Comparison of ENCODE assay signal across 16 cellular contexts in the genomic region with DNA sequence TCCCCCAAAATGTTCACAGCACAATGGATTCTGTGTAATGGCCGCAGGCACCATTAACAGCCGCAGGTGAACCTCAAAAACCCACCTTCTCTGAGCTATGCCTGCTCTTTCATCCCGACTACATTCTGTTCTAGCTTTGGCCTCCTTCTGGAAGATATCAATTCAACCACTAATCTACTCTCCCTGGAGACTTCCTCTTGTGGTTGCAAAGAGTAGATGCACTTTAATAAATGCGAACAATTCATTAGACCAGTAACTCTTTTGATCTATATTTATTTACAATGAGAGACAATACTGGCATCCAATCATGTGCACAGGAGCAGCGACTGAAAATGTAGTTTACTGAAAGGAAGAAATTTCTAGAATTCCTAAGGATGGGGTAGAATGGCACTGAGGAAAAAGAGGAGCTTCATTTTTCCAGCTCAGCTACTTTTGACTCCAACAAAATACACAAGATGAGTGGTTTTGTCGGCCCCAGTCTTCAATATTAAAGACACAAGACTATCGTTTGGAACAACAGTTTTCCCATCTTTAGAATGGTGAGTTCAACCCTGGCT. TPM values are rescaled to one million over a fixed set of nuclear protein-coding genes. Genes with fewer than 3 reads are reported as not detected.
DNase-seq lines count a peak whose midpoint lies in the region; ATAC-seq, FAIRE-seq and TF ChIP-seq lines count a peak whose summit lies in the region.
"Had no signal": no experiment of that assay in that cellular context is flagged by ENCODE, and none has a peak within 500 bp of the region (broad histone marks: within the 10 kb centered on the region; RNA-seq: fewer than 3 reads in every experiment).

No MANE protein-coding gene starts in this region.

- H3K9me2 ChIP-seq in GM23338 (ENCODE audit: insufficient read depth): peaks cover 7% of the 10 kb centered on the region; the same call in 1 of the 2 replicates

- no peak for TF ChIP-seq RAD21 in H1 (IDR thresholded peaks at IDR 0.05 in 1 of 2, conservative IDR thresholded peaks at IDR 0.05 in 1 of 2; ENCODE audit: low read depth in 2 of 2, low read length in 2 of 2)

- no peak overlapping the region for H4K91ac ChIP-seq in H1 (replicated peaks; ENCODE audit: insufficient read length, low read length)

- no peak overlapping the region for H2AK5ac ChIP-seq in H1 (ENCODE audit: low read depth, low read length)

- H3K79me1 ChIP-seq in H1 (ENCODE audit: low read depth, low read length): no peaks in the 10 kb centered on the region

- DNase-seq in ACHN (peak; percentile 15), GM23338 (ENCODE audit: low spot score) (peak; percentile 58), H1 (ENCODE audit: low read depth in 1 of 2, low spot score in 2 of 2) (no peak), neural progenitor cell (ENCODE audit: low spot score) (peak; percentile 12), germinal center (ENCODE audit: low spot score) (no peak)
- no peak for DNase-seq in activated T-cell treated with anti-CD3 and anti-CD28 coated beads, Interleukin-2, amount 50 U/mL, for 72 hours
- DNase-seq: BE2C; CD4-positive, alpha-beta memory T cell; H7; MG63; NCI-H1105 treated with DMSO at 0.1 percent for 48 hours; NCI-H1694 treated with DMSO at 0.1 percent for 48 hours; NCI-H510A had no signal

- in situ Hi-C loops in ACHN (cut with HindIII; ENCODE audit: low pct_ligation_motif_present, low pct_unique_long_range_greater_than_20kb, low sequenced_read_pairs): no loop called here

- no peak overlapping the region for H3K9ac ChIP-seq in H1 (replicated peaks in 1 of 4; ENCODE audit: extremely low read depth in 1 of 4, low read depth in 3 of 4, low read length in 3 of 4)
- H3K9ac ChIP-seq in neural progenitor cell: no peak overlapping the region

- POLR2A ChIA-PET in H1 (lab: Charles Lee; ENCODE audit: partially characterized antibody): interaction anchor here (1.0 to 1.3 kb wide), 3 partner anchors 9 to 35 kb away, joined by 3 to 5 read pairs (median 3); no protein-coding TSS in a partner anchor

- no peak overlapping the region for H3K27ac Mint-ChIP-seq in GM23338
- no peak overlapping the region for H3K27ac Mint-ChIP-seq in neural progenitor cell
- H3K27ac Mint-ChIP-seq in activated T-cell treated with anti-CD3 and anti-CD28 coated beads, Interleukin-2, amount 50 U/mL, for 72 hours: no peak overlapping the region
- H3K27ac Mint-ChIP-seq: CD4-positive, alpha-beta memory T cell had no signal

- H3K18ac ChIP-seq in H1 (ENCODE audit: extremely low read depth, low read length): no peak overlapping the region

- H4K20me1 ChIP-seq in GM23338 (replicated peaks; ENCODE audit: insufficient read depth): no peaks in the 10 kb centered on the region; the same call in 1 of the 2 replicates
- H4K20me1 ChIP-seq in H1 (replicated peaks in 1 of 2; ENCODE audit: control insufficient read depth in 1 of 2, insufficient read depth in 2 of 2, low read length in 2 of 2): no peaks in the 10 kb centered on the region
- no peaks in the 10 kb centered on the region for H4K20me1 ChIP-seq in neural progenitor cell (ENCODE audit: low read depth)

- H3K4me2 ChIP-seq in GM23338: 0 out of 2 replicates have a peak overlapping the region, but pooled peaks have one; percentile 4
- H3K4me2 ChIP-seq in H1 (ENCODE audit: insufficient read depth in 1 of 2, low read depth in 2 of 2, low read length in 2 of 2): no peak overlapping the region
- no peak overlapping the region for H3K4me2 ChIP-seq in neural progenitor cell

- no peak overlapping the region for H2BK20ac ChIP-seq in H1 (ENCODE audit: low read length)

- H3K4me3 ChIP-seq in GM23338 (no peak overlapping the region), H1 (ENCODE audit: extremely low read depth in 1 of 4, insufficient read depth in 2 of 4, low read depth in 3 of 4, low read length in 4 of 4) (no peak overlapping the region), neural progenitor cell (no peak overlapping the region)
- H3K4me3 ChIP-seq: MG63 had no signal

- FAIRE-seq in H1 (lab: Jason Lieb, UNC): no peak
- FAIRE-seq: GM12892 had no signal

- H3K4me3 Mint-ChIP-seq in GM23338: no peak overlapping the region
- no peak overlapping the region for H3K4me3 Mint-ChIP-seq in neural progenitor cell
- H3K4me3 Mint-ChIP-seq in activated T-cell treated with anti-CD3 and anti-CD28 coated beads, Interleukin-2, amount 50 U/mL, for 72 hours: no peak overlapping the region
- H3K4me3 Mint-ChIP-seq: CD4-positive, alpha-beta memory T cell had no signal

- no peak overlapping the region for H3K14ac ChIP-seq in H1 (ENCODE audit: insufficient read length)

- H3K9me3 ChIP-seq in H1 (ENCODE audit: insufficient read depth in 2 of 2, low read depth in 1 of 2, low read length in 1 of 2): no peaks in the 10 kb centered on the region
- no peaks in the 10 kb centered on the region for H3K9me3 ChIP-seq in neural progenitor cell (ENCODE audit: low read depth)
- H3K9me3 ChIP-seq: BE2C, MG63 had no signal

- TF ChIP-seq POLR2A in H1 (IDR thresholded peaks at IDR 0.05; ENCODE audit: control extremely low read depth in 1 of 2, low read depth in 2 of 2, low read length in 2 of 2): no peak

- no peak overlapping the region for H2BK5ac ChIP-seq in H1 (ENCODE audit: low read depth, low read length)

- H2BK120ac ChIP-seq in H1 (replicated peaks; ENCODE audit: low read depth, low read length): no peak overlapping the region

- ATAC-seq in GM23338 (no peak), GM21526 (IDR thresholded peaks at IDR 0.05; ENCODE audit: low FRiP score, unreplicated experiment) (no peak)
- ATAC-seq in activated T-cell treated with anti-CD3 and anti-CD28 coated beads, Interleukin-2, amount 50 U/mL, for 72 hours (replicated peaks in 1 of 2): no peak
- ATAC-seq: Panc1 had no signal

- peaks cover 28% of the 10 kb centered on the region for H3K27me3 ChIP-seq in GM23338 (ENCODE audit: insufficient read depth)
- peaks cover 8 to 26% (median 19%) of the 10 kb centered on the region in 4 experiments for H3K27me3 ChIP-seq in H1 (replicated peaks in 1 of 4; ENCODE audit: control insufficient read depth in 3 of 4, extremely low read depth in 1 of 4, insufficient read depth in 3 of 4, low read length in 3 of 4)
- H3K27me3 ChIP-seq in neural progenitor cell: peaks cover 43% of the 10 kb centered on the region

- H3K4ac ChIP-seq in H1 (replicated peaks; ENCODE audit: insufficient read length, low read depth, low read length): no peak overlapping the region

- no peaks in the 10 kb centered on the region for H3K79me2 ChIP-seq in GM23338 (replicated peaks; ENCODE audit: insufficient read depth)
- no peaks in the 10 kb centered on the region for H3K79me2 ChIP-seq in H1 (ENCODE audit: control insufficient read depth in 1 of 2, insufficient read depth in 2 of 2, low read length in 2 of 2)
- H3K79me2 ChIP-seq in neural progenitor cell (ENCODE audit: low read depth): no peaks in the 10 kb centered on the region

- H3K36me3 Mint-ChIP-seq in GM23338 (ENCODE audit: low read depth) (peaks cover 2% of the 10 kb centered on the region; the same call in 1 of the 3 replicates), neural progenitor cell (peaks cover 7% of the 10 kb centered on the region)
- peaks cover 0 to 5% of the 10 kb centered on the region in 2 donors for H3K36me3 Mint-ChIP-seq in activated T-cell treated with anti-CD3 and anti-CD28 coated beads, Interleukin-2, amount 50 U/mL, for 72 hours (ENCODE audit: insufficient read depth in 2 of 2)
- H3K36me3 Mint-ChIP-seq: CD4-positive, alpha-beta memory T cell had no signal

- CTCF ChIA-PET in H1 (lab: Charles Lee; ENCODE audit: partially characterized antibody): interaction anchor here (0.6 to 3.0 kb wide), 13 partner anchors 10 to 614 kb away, joined by 3 to 20 read pairs (median 4); no protein-coding TSS in a partner anchor

- peaks cover 18% of the 10 kb centered on the region for H3K27me3 Mint-ChIP-seq in GM23338 (ENCODE audit: insufficient read depth, low read depth, poor library complexity)
- peaks cover 12% of the 10 kb centered on the region for H3K27me3 Mint-ChIP-seq in neural progenitor cell (ENCODE audit: insufficient read depth, low read depth)
- H3K27me3 Mint-ChIP-seq in activated T-cell treated with anti-CD3 and anti-CD28 coated beads, Interleukin-2, amount 50 U/mL, for 72 hours (ENCODE audit: low read depth): peaks cover 48% of the 10 kb centered on the region

- H3K4me1 Mint-ChIP-seq in GM23338: peaks cover 40% of the 10 kb centered on the region
- peaks cover 24% of the 10 kb centered on the region for H3K4me1 Mint-ChIP-seq in neural progenitor cell
- peaks cover 3% of the 10 kb centered on the region for H3K4me1 Mint-ChIP-seq in activated T-cell treated with anti-CD3 and anti-CD28 coated beads, Interleukin-2, amount 50 U/mL, for 72 hours (ENCODE audit: low read depth)

- 0 out of 2 replicates have a peak overlapping the region, but pooled peaks have one; percentile 4 for H2BK12ac ChIP-seq in H1 (ENCODE audit: low read depth, low read length)

- H3F3A ChIP-seq in GM23338 (replicated peaks; ENCODE audit: low read depth) (no peaks in the 10 kb centered on the region), neural progenitor cell (ENCODE audit: low read depth) (no peaks in the 10 kb centered on the region)

- H3K9me3 Mint-ChIP-seq in GM23338: no peaks in the 10 kb centered on the region; the same call in 2 of the 3 replicates
- H3K9me3 Mint-ChIP-seq in neural progenitor cell: no peaks in the 10 kb centered on the region
- no peaks in the 10 kb centered on the region for H3K9me3 Mint-ChIP-seq in activated T-cell treated with anti-CD3 and anti-CD28 coated beads, Interleukin-2, amount 50 U/mL, for 72 hours

- H3K27ac ChIP-seq in GM23338 (ENCODE audit: low read depth) (no peak overlapping the region), H1 (ENCODE audit: low read depth, low read length) (no peak overlapping the region), neural progenitor cell (no peak overlapping the region)

- H3K36me3 ChIP-seq in GM23338 (ENCODE audit: insufficient read depth): no peaks in the 10 kb centered on the region
- H3K36me3 ChIP-seq in H1 (ENCODE audit: control insufficient read depth in 2 of 4, insufficient read depth in 4 of 4, low read length in 3 of 4): no peaks in the 10 kb centered on the region
- H3K36me3 ChIP-seq in neural progenitor cell: no peaks in the 10 kb centered on the region
- H3K36me3 ChIP-seq: BE2C, MG63 had no signal

- no peak for TF ChIP-seq EP300 in H1 (IDR thresholded peaks at IDR 0.05; ENCODE audit: borderline replicate concordance in 1 of 2, low read depth in 2 of 2, low read length in 2 of 2)

- no peak overlapping the region for H2BK15ac ChIP-seq in H1 (ENCODE audit: low read length)

- 77% methylated on average over 7 of the region's 7 CpGs; no CpG with 5 or more reads in 1 of the 2 experiments for WGBS in H1 (ENCODE audit: extremely low coverage in 1 of 2, insufficient coverage in 1 of 2, insufficient read length in 1 of 2, insufficient replicate concordance in 2 of 2, low coverage in 1 of 2, low lambda C conversion rate in 2 of 2, missing lambda C conversion rate in 1 of 2), 2 experiments

- no peak overlapping the region for H3K23ac ChIP-seq in H1 (ENCODE audit: insufficient read length)

- no peak overlapping the region for H4K8ac ChIP-seq in H1 (ENCODE audit: extremely low read depth, insufficient read depth, low read length)

- H2AFZ ChIP-seq in GM23338 (no peak overlapping the region), H1 (ENCODE audit: low read length) (no peak overlapping the region), neural progenitor cell (replicated peaks) (no peak overlapping the region)

- no peak for TF ChIP-seq CTCF in GM23338 (conservative IDR thresholded peaks at IDR 0.05; ENCODE audit: low read depth in 2 of 2)
- TF ChIP-seq CTCF in H1 (IDR thresholded peaks at IDR 0.05; ENCODE audit: control extremely low read depth in 1 of 3, insufficient read depth in 1 of 3, low read depth in 1 of 3, low read length in 3 of 3): no peak
- TF ChIP-seq CTCF in neural progenitor cell (IDR thresholded peaks at IDR 0.05): peak; percentile 11

- H3K4me1 ChIP-seq in GM23338 (ENCODE audit: insufficient read depth) (peaks cover 17% of the 10 kb centered on the region), H1 (replicated peaks in 1 of 4; ENCODE audit: control insufficient read depth in 3 of 4, insufficient read depth in 4 of 4, low read length in 3 of 4) (peaks cover 0 to 11% (median 4%) of the 10 kb centered on the region in 4 experiments; a peak in 4 of 7 replicates), neural progenitor cell (peaks cover 7% of the 10 kb centered on the region)
- H3K4me1 ChIP-seq: BE2C had no signal

- H3K23me2 ChIP-seq in H1 (ENCODE audit: low read depth, low read length): peaks cover 11% of the 10 kb centered on the region

- H3K56ac ChIP-seq in H1 (replicated peaks; ENCODE audit: insufficient read length, low read depth, low read length): no peak overlapping the region

- no peak overlapping the region for H4K5ac ChIP-seq in H1 (ENCODE audit: insufficient read length, low read depth, low read length)

RNA-seq across cellular contexts. Expression of gene GRIN2B, which starts 5.3 kb away (rescaled TPM):
- total RNA-seq in GM23338 (2014; rRNA removed; shearing (Covaris generic)): 3.0 and 5.9 TPM in 2 replicates
- 0.31 and 0.63 TPM in 2 replicates for polyA plus RNA-seq in GM23338 (2016; fragmentation: Nextera tagmentation; extraction: Ambion mirVana)
- total RNA-seq in H1 (2021; fragmentation: NEBNext Ultra II Directional; extraction: Animal tissue kit (Norgen Biotek cat#: 25700)): 2.3 and 3.2 TPM in 2 replicates
- polyA plus RNA-seq in H1 (2011; rRNA removed): 0.68 and 0.86 TPM in 2 replicates
- 0.43 TPM for polyA plus RNA-seq in H1 (2011; cell fraction: cytosol; rRNA removed)
- polyA plus RNA-seq in H1 (2011; cell fraction: nucleus; rRNA removed): 2.7 TPM
- polyA plus RNA-seq in H1 (2012, experiment 1 of 2): 0.17 to 0.36 TPM (median 0.27 TPM) in 4 replicates
- 0.01 TPM for polyA plus RNA-seq in H1 (2012, experiment 2 of 2)
- 1.2 TPM for polyA plus RNA-seq in H1 (2013, experiment 1 of 2)
- polyA plus RNA-seq in H1 (2013, experiment 2 of 2): 1.0 TPM
- polyA minus RNA-seq in H1 (2011; rRNA and poly(A)+ RNA removed): 2.2 and 3.5 TPM in 2 replicates
- 2.8 TPM for polyA minus RNA-seq in H1 (2011; cell fraction: cytosol; rRNA and poly(A)+ RNA removed)
- polyA minus RNA-seq in H1 (2011; cell fraction: nucleus; rRNA and poly(A)+ RNA removed): 15.9 TPM
- 0.52 and 1.3 TPM in 2 replicates for total RNA-seq in neural progenitor cell (ENCODE audit: low replicate concordance)
- total RNA-seq in activated T-cell treated with anti-CD3 and anti-CD28 coated beads, Interleukin-2, amount 50 U/mL, for 72 hours: not detected
- total RNA-seq: CD4-positive, alpha-beta memory T cell had no signal

Comparison
In these comparisons a context has a peak if more than half of its experiments do, and no peak if none do; other contexts are left out.
1. DNase-seq: peak in ACHN (single experiment), GM23338 (single experiment) and neural progenitor cell (single experiment); none in H1 (0 of 2), activated T-cell treated with anti-CD3 and anti-CD28 coated beads, Interleukin-2, amount 50 U/mL, for 72 hours (0 of 2) and germinal center (single experiment).